In the genomic region with DNA sequence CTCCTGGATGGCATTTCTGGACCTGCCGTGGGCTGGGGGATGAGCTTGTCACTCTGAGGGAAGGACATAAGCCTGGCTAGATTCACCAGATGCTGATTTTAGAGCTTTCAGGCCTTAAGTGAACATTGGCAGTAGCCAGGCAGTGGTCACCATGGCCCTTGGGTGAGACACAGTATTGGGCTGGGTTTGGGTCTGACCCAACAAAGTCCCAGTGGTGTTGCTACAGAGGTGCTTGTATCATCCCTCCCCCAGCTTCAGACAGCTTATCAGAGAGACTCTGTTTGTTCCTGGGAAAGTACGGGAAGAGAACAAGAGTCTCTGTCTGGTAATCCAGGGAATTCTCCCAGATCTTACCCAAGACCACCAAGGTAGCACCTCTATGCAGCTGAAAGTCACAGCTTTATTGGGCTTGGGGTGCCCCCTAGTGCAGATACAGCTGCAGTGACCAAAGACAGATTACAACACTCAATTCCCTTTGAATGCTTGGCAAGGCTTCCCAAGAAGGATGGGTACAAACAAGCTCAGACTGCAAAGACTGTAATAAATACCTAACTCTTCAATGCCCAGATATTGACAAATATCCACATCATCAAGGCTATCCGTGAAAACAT, we compare ENCODE assay signal across 8 cellular contexts. TPM values are rescaled to one million over a fixed set of nuclear protein-coding genes. Genes with fewer than 3 reads are reported as not detected.
DNase-seq lines count a peak whose midpoint lies in the region; ATAC-seq, FAIRE-seq and TF ChIP-seq lines count a peak whose summit lies in the region.

No MANE protein-coding gene starts in this region.

- H3K4me3 ChIP-seq in DOHH2 (ENCODE audit: low read length): no peak overlapping the region
- H3K4me3 ChIP-seq in KMS-11 (IDR thresholded peaks at IDR 0.05; ENCODE audit: insufficient read depth, low read depth, low read length): no peak overlapping the region
- no peak overlapping the region for H3K4me3 ChIP-seq in SK-N-MC
- no peak overlapping the region for H3K4me3 ChIP-seq in bronchial epithelial cell (ENCODE audit: low read depth, low read length)
- H3K4me3 ChIP-seq in liver (ENCODE audit: low read depth in 1 of 3, low read length in 3 of 3): no peak overlapping the region
- no peak overlapping the region for H3K4me3 ChIP-seq in H7 (ENCODE audit: insufficient read depth, low read depth, low read length)

- peak; percentile 81 for TF ChIP-seq CTCF in DOHH2 (IDR thresholded peaks at IDR 0.05; ENCODE audit: low read depth, low read length, poor library complexity, severe bottlenecking)
- TF ChIP-seq CTCF in KMS-11 (conservative IDR thresholded peaks at IDR 0.05; ENCODE audit: low read depth, low read length): peak; percentile 75
- peak; percentile 69 for TF ChIP-seq CTCF in bronchial epithelial cell (IDR thresholded peaks at IDR 0.05; ENCODE audit: insufficient read depth, low read length, severe bottlenecking)
- peak; percentile 74 for TF ChIP-seq CTCF in liver (IDR thresholded peaks at IDR 0.05; ENCODE audit: low read depth, low read length, missing input control)

- intact Hi-C loops in posterior vena cava (cut with DNase I): no loop called here

- H3F3A ChIP-seq in DOHH2 (ENCODE audit: control insufficient read depth, insufficient read depth): no peaks in the 10 kb centered on the region

- H3K79me2 ChIP-seq in DOHH2 (ENCODE audit: control insufficient read depth, low read length): no peaks in the 10 kb centered on the region
- H3K79me2 ChIP-seq in KMS-11 (ENCODE audit: insufficient read depth, low read depth): no peaks in the 10 kb centered on the region

- FAIRE-seq in bronchial epithelial cell (lab: Jason Lieb, UNC): no peak

- H3K27me3 ChIP-seq in DOHH2 (ENCODE audit: control insufficient read depth, low read length) (peaks cover 12% of the 10 kb centered on the region), KMS-11 (ENCODE audit: insufficient read depth, low read depth) (no peaks in the 10 kb centered on the region), bronchial epithelial cell (ENCODE audit: control insufficient read depth, insufficient read depth, low read length) (no peaks in the 10 kb centered on the region), liver (ENCODE audit: control insufficient read depth in 4 of 4, insufficient read depth in 4 of 4, low read length in 3 of 4) (no peaks in the 10 kb centered on the region), H7 (ENCODE audit: control insufficient read depth, insufficient read depth, low read length) (no peaks in the 10 kb centered on the region)

- 68% methylated on average over 3 of the region's 3 CpGs for WGBS in liver

- H4K20me1 ChIP-seq in DOHH2 (ENCODE audit: control insufficient read depth, insufficient read depth, low read depth, low read length): no peaks in the 10 kb centered on the region
- no peaks in the 10 kb centered on the region for H4K20me1 ChIP-seq in KMS-11 (ENCODE audit: insufficient read depth)

- TF ChIP-seq RAD21 in liver (IDR thresholded peaks at IDR 0.05): peak; percentile 87 to 88

- no peaks in the 10 kb centered on the region for H3K36me3 ChIP-seq in DOHH2 (ENCODE audit: control insufficient read depth, low read length)
- no peaks in the 10 kb centered on the region for H3K36me3 ChIP-seq in KMS-11 (ENCODE audit: insufficient read depth)
- H3K36me3 ChIP-seq in SK-N-MC (ENCODE audit: insufficient read depth, low read length): no peaks in the 10 kb centered on the region
- H3K36me3 ChIP-seq in bronchial epithelial cell (ENCODE audit: control insufficient read depth, insufficient read depth, low read length): no peaks in the 10 kb centered on the region
- H3K36me3 ChIP-seq in liver (ENCODE audit: control insufficient read depth in 4 of 4, insufficient read depth in 3 of 4, low read depth in 1 of 4, low read length in 3 of 4): no peaks in the 10 kb centered on the region
- no peaks in the 10 kb centered on the region for H3K36me3 ChIP-seq in H7 (replicated peaks; ENCODE audit: control insufficient read depth, insufficient read depth, low read length)

- no peaks in the 10 kb centered on the region for H3K9me2 ChIP-seq in DOHH2 (replicated peaks; ENCODE audit: control insufficient read depth, low read length)

- H3K27ac ChIP-seq in DOHH2 (ENCODE audit: low read depth, low read length): no peak overlapping the region
- no peak overlapping the region for H3K27ac ChIP-seq in KMS-11
- H3K27ac ChIP-seq in SK-N-MC: no peak overlapping the region
- H3K27ac ChIP-seq in liver (ENCODE audit: low read depth in 1 of 2, low read length in 2 of 2): no peak overlapping the region

- DNase-seq in SK-N-MC (ENCODE audit: low read depth, low spot score) (peak; percentile 12), bronchial epithelial cell (ENCODE audit: low read depth) (peak; percentile 60), posterior vena cava (ENCODE audit: low spot score) (no peak), H7 (no peak)

- H3K4me1 ChIP-seq in DOHH2 (ENCODE audit: control insufficient read depth, low read length) (no peaks in the 10 kb centered on the region), KMS-11 (ENCODE audit: low read depth, poor library complexity, severe bottlenecking) (no peaks in the 10 kb centered on the region), liver (ENCODE audit: control insufficient read depth in 4 of 4, insufficient read depth in 4 of 4, low read length in 3 of 4) (peaks cover 0 to 10% (median 4%) of the 10 kb centered on the region in 4 donors)

- H3K4me2 ChIP-seq in DOHH2 (ENCODE audit: low read length) (no peak overlapping the region), KMS-11 (no peak overlapping the region)

- no peak overlapping the region for H2AFZ ChIP-seq in KMS-11 (ENCODE audit: low read depth)

- H3K9ac ChIP-seq in KMS-11: no peak overlapping the region
- no peak overlapping the region for H3K9ac ChIP-seq in SK-N-MC (ENCODE audit: insufficient read length)
- H3K9ac ChIP-seq in liver (ENCODE audit: low read depth in 1 of 2, low read length in 2 of 2): no peak overlapping the region

- H3K9me3 ChIP-seq in DOHH2 (ENCODE audit: control insufficient read depth, insufficient read depth, low read length) (no peaks in the 10 kb centered on the region), SK-N-MC (ENCODE audit: low read depth, low read length) (no peaks in the 10 kb centered on the region), liver (ENCODE audit: control insufficient read depth in 4 of 4, low read length in 3 of 4) (peaks cover 0 to 6% (median 0%) of the 10 kb centered on the region in 4 donors)

- ATAC-seq in HG02840 (IDR thresholded peaks at IDR 0.05; ENCODE audit: low FRiP score, unreplicated experiment): no peak

TF ChIP-seq in liver, 16 proteins besides CTCF, POLR2A, EP300 and RAD21:
- TF ChIP-seq RXRA (IDR thresholded peaks at IDR 0.05) (peak in 1 of 2 donors; percentile 4), YY1 (IDR thresholded peaks at IDR 0.05) (no peak)

RNA-seq across cellular contexts. Expression of a gene that starts 9.8 kb away (rescaled TPM):
- total RNA-seq in bronchial epithelial cell: 47.6 and 60.8 TPM in 2 replicates
- total RNA-seq in liver: 10 to 100 TPM; 13.9 to 23.1 TPM
- polyA plus RNA-seq in liver: 10 to 100 TPM; 13.3 to 13.9 TPM
- total RNA-seq in posterior vena cava: 10 to 100 TPM; 18.4 to 19.0 TPM
- total RNA-seq in H7 (2014; rRNA removed; shearing (Covaris generic)): 179 and 182 TPM in 2 replicates

RNA-seq across cellular contexts. Expression of a gene that starts 19.9 kb away (rescaled TPM):
- total RNA-seq in bronchial epithelial cell (3.7 and 4.2 TPM in 2 replicates), liver (10 to 100 TPM in 1 of 2 donors, 1 to 10 TPM in 1; 8.4 to 11.6 TPM), posterior vena cava (10 to 100 TPM; 12.9 to 13.0 TPM)
- 10 to 100 TPM in 1 of 2 donors, 1 to 10 TPM in 1; 9.7 to 13.1 TPM for polyA plus RNA-seq in liver
- 7.4 and 8.1 TPM in 2 replicates for total RNA-seq in H7 (2014; rRNA removed; shearing (Covaris generic))

Comparison
In these comparisons a context has a peak if more than half of its experiments do, and no peak if none do; other contexts are left out.
1. DNase-seq: peak in SK-N-MC (single experiment) and bronchial epithelial cell (single experiment); none in posterior vena cava (single experiment) and H7 (single experiment).
2. Peak in every context shown above with its lines, with median percentiles within 50 percentile points of each other: CTCF ChIP-seq.